Comparison of ENCODE assay signal across 17 cellular contexts in genomic region chr14:105498430-105499255, GRCh38. TPM values are rescaled to one million over a fixed set of nuclear protein-coding genes. Genes with fewer than 3 reads are reported as not detected.
DNase-seq lines count a peak whose midpoint lies in the region; ATAC-seq lines count a peak whose summit lies in the region.
"Had no signal": no experiment of that assay in that cellular context is flagged by ENCODE, and none has a peak within 500 bp of the region (broad histone marks: within the 10 kb centered on the region; RNA-seq: fewer than 3 reads in every experiment).

No MANE protein-coding gene starts in this region.

- no peak overlapping the region for H3K4me3 Mint-ChIP-seq in central memory CD8-positive, alpha-beta T cell
- no peak overlapping the region for H3K4me3 Mint-ChIP-seq in memory B cell

- H3K36me3 Mint-ChIP-seq in central memory CD8-positive, alpha-beta T cell (ENCODE audit: insufficient read depth): peaks cover 31% of the 10 kb centered on the region
- H3K36me3 Mint-ChIP-seq in memory B cell: no peaks in the 10 kb centered on the region

- H3K4me1 Mint-ChIP-seq in central memory CD8-positive, alpha-beta T cell: no peaks in the 10 kb centered on the region
- H3K4me1 Mint-ChIP-seq in memory B cell: no peaks in the 10 kb centered on the region

- H3K27ac Mint-ChIP-seq in central memory CD8-positive, alpha-beta T cell (ENCODE audit: low read depth): peak overlapping the region; percentile 51
- peak overlapping the region; percentile 79 for H3K27ac Mint-ChIP-seq in memory B cell

- no peaks in the 10 kb centered on the region for H3K27me3 Mint-ChIP-seq in central memory CD8-positive, alpha-beta T cell
- peaks cover 5% of the 10 kb centered on the region for H3K27me3 Mint-ChIP-seq in memory B cell

- H3K9me3 Mint-ChIP-seq in central memory CD8-positive, alpha-beta T cell: no peaks in the 10 kb centered on the region
- no peaks in the 10 kb centered on the region for H3K9me3 Mint-ChIP-seq in memory B cell

- peak overlapping the region; percentile 100 for H3K27ac ChIP-seq in temporal lobe (ENCODE audit: low read depth, low read length)
- H3K27ac ChIP-seq: body of pancreas, heart left ventricle, neutrophil, spleen, thoracic aorta had no signal

- no peak for ATAC-seq in central memory CD8-positive, alpha-beta T cell (replicated peaks; ENCODE audit: extremely low read depth, poor library complexity, severe bottlenecking)
- no peak for ATAC-seq in memory B cell (ENCODE audit: low read depth)
- ATAC-seq: body of pancreas, heart left ventricle had no signal

- peak; percentile 10 for DNase-seq in activated naive CD4-positive, alpha-beta T cell treated with anti-CD3 and anti-CD28 coated beads, Interleukin-2, amount 50 U/mL, for 16 hours
- DNase-seq in activated naive CD4-positive, alpha-beta T cell (lab: John Stamatoyannopoulos, UW): no peak
- peak in 1 of 2 donors; percentile 10 for DNase-seq in central memory CD8-positive, alpha-beta T cell (ENCODE audit: low spot score in 2 of 2)
- no peak for DNase-seq in memory B cell (ENCODE audit: low spot score in 2 of 2)
- no peak for DNase-seq in T-helper 9 cell
- no peak for DNase-seq in DMS114 treated with DMSO at 0.1 percent for 48 hours (lab: John Stamatoyannopoulos, UW; ENCODE audit: unreplicated experiment)
- DNase-seq in HT-29 (ENCODE audit: low spot score): no peak
- DNase-seq: ACHN; activated CD4-positive, alpha-beta T cell treated with anti-CD3 and anti-CD28 coated beads for 4 hours; body of pancreas; NCI-H1436; NCI-H510A treated with DMSO at 0.1 percent for 48 hours; spleen had no signal

RNA-seq across cellular contexts. Expression of gene TEDC1, which starts 7.6 kb away (rescaled TPM):
- total RNA-seq in temporal lobe: 3.0 TPM
- 112 and 140 TPM in 2 replicates for total RNA-seq in HT-29 (2014; rRNA removed; shearing (Covaris generic))

RNA-seq across cellular contexts. Expression of gene CRIP1, which starts 12.0 kb away (rescaled TPM):
- 2.0 TPM for total RNA-seq in temporal lobe
- total RNA-seq in HT-29 (2014; rRNA removed; shearing (Covaris generic)): 667 and 791 TPM in 2 replicates

RNA-seq across cellular contexts. Expression of gene CRIP2, which starts 24.0 kb away (rescaled TPM):
- total RNA-seq in temporal lobe: 94.9 TPM
- total RNA-seq in HT-29 (2014; rRNA removed; shearing (Covaris generic)): 267 and 274 TPM in 2 replicates

RNA-seq across cellular contexts. Expression of gene TMEM121, which starts 27.7 kb away (rescaled TPM):
- total RNA-seq in temporal lobe: 20.2 TPM
- total RNA-seq in HT-29 (2014; rRNA removed; shearing (Covaris generic)): 0.31 and 0.65 TPM in 2 replicates

Comparison
In these comparisons a context has a peak if more than half of its experiments do, and no peak if none do; other contexts are left out.
1. RNA of gene TEDC1, which starts 7.6 kb away (total RNA-seq): 112 to 140 TPM in HT-29; 3.0 TPM in temporal lobe (single experiment); every median in the first group is over 10 times any median in the second.
2. RNA of gene CRIP1, which starts 12.0 kb away (total RNA-seq): 667 to 791 TPM in HT-29; 2.0 TPM in temporal lobe (single experiment); every median in the first group is over 100 times any median in the second.